In genomic region chr10:95423327-95424005, GRCh38 we compare ENCODE assay signal across 10 cellular contexts.
DNase-seq lines count a peak whose midpoint lies in the region; ATAC-seq and TF ChIP-seq lines count a peak whose summit lies in the region.
"Had no signal": no experiment of that assay in that cellular context is flagged by ENCODE, and none has a peak within 500 bp of the region (broad histone marks: within the 10 kb centered on the region; RNA-seq: fewer than 3 reads in every experiment).

No MANE protein-coding gene starts in this region.

- no peaks in the 10 kb centered on the region for H3K4me1 Mint-ChIP-seq in MCF 10A (ENCODE audit: insufficient read depth, unreplicated experiment)

- no peak overlapping the region for H3K27ac Mint-ChIP-seq in MCF 10A (ENCODE audit: low read depth, unreplicated experiment)
- H3K27ac Mint-ChIP-seq: T-helper 2 cell treated with Interferon-gamma antibody and Interleukin-4, amounts not matched to agents 5 μg/mL and 100 μg/mL, for 36 hours had no signal

- peak; percentile 69 for ATAC-seq in left lung

- CTCF ChIA-PET in MCF 10A (lab: Yijun Ruan, JAX), result interaction anchor here (0.7 kb wide), 1 partner anchor 180 kb away, joined by 3 read pairs; no protein-coding TSS in a partner anchor
- CTCF ChIA-PET in PC-9 (lab: Charles Lee), result no interaction called here

- TF ChIP-seq CTCF in breast epithelium (IDR thresholded peaks at IDR 0.05), result no peak
- TF ChIP-seq CTCF in MCF 10A (IDR thresholded peaks at IDR 0.05; ENCODE audit: unreplicated experiment), result no peak
- no peak for TF ChIP-seq CTCF in left lung (IDR thresholded peaks at IDR 0.05)
- TF ChIP-seq CTCF in tibial nerve (IDR thresholded peaks at IDR 0.05), result no peak
- no peak for TF ChIP-seq CTCF in PC-9 (conservative IDR thresholded peaks at IDR 0.05)

- H3K4me2 ChIP-seq in PC-9, result no peak overlapping the region

- DNase-seq in breast epithelium (ENCODE audit: low spot score in 2 of 2) (no peak), MCF 10A (ENCODE audit: unreplicated experiment) (no peak), cerebellar cortex (ENCODE audit: low spot score) (peak; percentile 52), left lung (no peak), tibial nerve (ENCODE audit: low spot score in 2 of 2) (no peak), pons (ENCODE audit: low spot score) (no peak), PC-9 (no peak), nucleus accumbens (lab: John Stamatoyannopoulos, UW) (no peak)
- DNase-seq: NCI-H524 had no signal

- POLR2A ChIA-PET in MCF 10A (lab: Yijun Ruan, JAX) (no interaction called here), PC-9 (lab: Charles Lee; ENCODE audit: unreplicated experiment) (no interaction called here)

- no peak overlapping the region for H3K4me3 Mint-ChIP-seq in MCF 10A (ENCODE audit: unreplicated experiment)
- H3K4me3 Mint-ChIP-seq: T-helper 2 cell treated with Interferon-gamma antibody and Interleukin-4, amounts not matched to agents 5 μg/mL and 100 μg/mL, for 36 hours had no signal

- WGBS in tibial nerve, 2 donors, result 50 to 51% methylated on average over 6 of the region's 6 CpGs

- no peaks in the 10 kb centered on the region for H3K9me2 ChIP-seq in PC-9 (ENCODE audit: insufficient read depth)

- H3K27me3 ChIP-seq in breast epithelium (no peaks in the 10 kb centered on the region), left lung (no peaks in the 10 kb centered on the region), tibial nerve (no peaks in the 10 kb centered on the region), PC-9 (ENCODE audit: insufficient read depth, low read depth) (no peaks in the 10 kb centered on the region)

- no peak overlapping the region for H2AFZ ChIP-seq in PC-9

- H3K4me3 ChIP-seq in breast epithelium (no peak overlapping the region), left lung (no peak overlapping the region), tibial nerve (no peak overlapping the region), PC-9 (no peak overlapping the region)

- no peaks in the 10 kb centered on the region for H4K20me1 ChIP-seq in PC-9 (ENCODE audit: insufficient read depth)

- BruUV-seq in MCF 10A (replicated peaks; lab: Mats Ljungman, UMichigan) (no TSS peak), PC-9 (replicated peaks; lab: Mats Ljungman, UMichigan) (no TSS peak)

- no peaks in the 10 kb centered on the region for H3K9me3 Mint-ChIP-seq in MCF 10A (ENCODE audit: unreplicated experiment)
- H3K9me3 Mint-ChIP-seq: T-helper 2 cell treated with Interferon-gamma antibody and Interleukin-4, amounts not matched to agents 5 μg/mL and 100 μg/mL, for 36 hours had no signal

- H3K27me3 Mint-ChIP-seq in MCF 10A (ENCODE audit: insufficient read depth, unreplicated experiment), result peaks cover 10% of the 10 kb centered on the region

- H3K4me1 ChIP-seq in breast epithelium, result peaks cover 0 to 9% of the 10 kb centered on the region in 2 donors
- no peaks in the 10 kb centered on the region for H3K4me1 ChIP-seq in left lung
- peaks cover 0 to 73% (median 17%) of the 10 kb centered on the region in 4 donors for H3K4me1 ChIP-seq in tibial nerve
- H3K4me1 ChIP-seq in PC-9 (replicated peaks; ENCODE audit: insufficient read depth), result 0 out of 2 replicates have a peak, but pooled peaks cover 4% of the 10 kb centered on the region

- H3K36me3 ChIP-seq in breast epithelium, result no peaks in the 10 kb centered on the region
- H3K36me3 ChIP-seq in left lung, result peaks cover 0 to 6% of the 10 kb centered on the region in 2 donors
- peaks cover 0 to 8% (median 0%) of the 10 kb centered on the region in 3 donors for H3K36me3 ChIP-seq in tibial nerve
- no peaks in the 10 kb centered on the region for H3K36me3 ChIP-seq in PC-9 (ENCODE audit: low read depth)

- TF ChIP-seq POLR2A in breast epithelium (IDR thresholded peaks at IDR 0.05) (no peak), tibial nerve (IDR thresholded peaks at IDR 0.05) (no peak)

- TF ChIP-seq EP300 in tibial nerve (IDR thresholded peaks at IDR 0.05), result no peak

- intact Hi-C loops in breast epithelium (cut with DNase I; ENCODE audit: low total_unique reads) (no loop called here), MCF 10A (cut with micrococcal nuclease) (loop anchor here (10.0 kb wide), 1 partner anchor 219 kb away; no protein-coding TSS in a partner anchor), left lung (cut with DNase I) (no loop called here), PC-9 (cut with micrococcal nuclease; ENCODE audit: unreplicated experiment) (no loop called here)

- H3F3A ChIP-seq in PC-9 (ENCODE audit: insufficient read depth, low read depth), result no peaks in the 10 kb centered on the region

- H3K36me3 Mint-ChIP-seq in MCF 10A (ENCODE audit: insufficient read depth, unreplicated experiment), result peaks cover 3% of the 10 kb centered on the region

- H3K9me3 ChIP-seq in breast epithelium, result no peaks in the 10 kb centered on the region
- no peaks in the 10 kb centered on the region for H3K9me3 ChIP-seq in left lung
- no peaks in the 10 kb centered on the region for H3K9me3 ChIP-seq in tibial nerve
- H3K9me3 ChIP-seq in PC-9 (ENCODE audit: insufficient read depth, low read depth), result no peaks in the 10 kb centered on the region

- no peaks in the 10 kb centered on the region for H3K79me2 ChIP-seq in PC-9 (ENCODE audit: low read depth)

- H3K27ac ChIP-seq in breast epithelium, result peak overlapping the region; percentile 13 to 33
- H3K27ac ChIP-seq in left lung, result no peak overlapping the region
- H3K27ac ChIP-seq in tibial nerve, result peak overlapping the region; percentile 76 to 92 (median 92)
- no peak overlapping the region for H3K27ac ChIP-seq in PC-9

Comparison
In these comparisons a context has a peak if more than half of its experiments do, and no peak if none do; other contexts are left out.
1. H3K27ac ChIP-seq: peak in breast epithelium (2 of 2) and tibial nerve (4 of 4); none in left lung (0 of 2) and PC-9 (single experiment).